ENCODE assay signal across 9 cellular contexts in the genomic region with DNA sequence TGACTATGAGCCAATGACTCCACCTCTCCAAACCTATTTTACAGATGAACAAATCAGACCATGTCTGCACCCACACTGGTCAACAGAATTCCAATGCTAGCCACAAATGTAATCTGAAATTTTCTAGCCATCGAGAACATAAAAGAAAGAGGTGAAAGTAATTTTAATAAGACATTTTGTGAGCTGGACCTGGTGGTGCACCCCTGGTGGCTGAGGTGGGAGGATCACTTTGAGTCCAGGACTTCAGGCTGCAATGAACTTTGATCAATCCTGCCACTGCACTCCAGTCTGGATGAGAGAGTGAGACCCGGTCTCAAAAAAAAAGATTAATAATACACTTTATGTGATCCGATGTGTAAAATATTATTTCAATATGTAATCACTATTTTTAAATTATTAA. TPM values are rescaled to one million over a fixed set of nuclear protein-coding genes. Genes with fewer than 3 reads are reported as not detected.
A peak's percentile ranks its signal among the peaks of the same experiment; 100 is the strongest.
DNase-seq lines count a peak whose midpoint lies in the region; ATAC-seq, FAIRE-seq and TF ChIP-seq lines count a peak whose summit lies in the region.
"Had no signal": no experiment of that assay in that cellular context is flagged by ENCODE, and none has a peak within 500 bp of the region (broad histone marks: within the 10 kb centered on the region; RNA-seq: fewer than 3 reads in every experiment).

No MANE protein-coding gene starts in this region.

- no peaks in the 10 kb centered on the region for H3K36me3 ChIP-seq in SK-N-SH (replicated peaks in 1 of 2; ENCODE audit: control insufficient read depth in 1 of 2, insufficient read depth in 2 of 2, low read length in 1 of 2)
- no peaks in the 10 kb centered on the region for H3K36me3 ChIP-seq in HepG2 (replicated peaks in 1 of 2; ENCODE audit: control insufficient read depth in 1 of 2, insufficient read depth in 2 of 2, low read length in 2 of 2)
- H3K36me3 ChIP-seq: right atrium auricular region had no signal

- POLR2A ChIA-PET in SK-N-SH (lab: Yijun Ruan, JAX) (no interaction called here), HepG2 (lab: Yijun Ruan, JAX) (interaction anchor here (1.2 to 1.9 kb wide), 2 partner anchors 9 to 182 kb away, joined by 3 to 9 read pairs; a partner anchor contains a TSS)

- CTCF ChIA-PET in SK-N-SH (lab: Yijun Ruan, JAX): interaction anchor here (0.8 to 6.6 kb wide), 8 partner anchors 10 to 66 kb away, joined by 3 to 53 read pairs (median 10); a partner anchor contains a TSS
- CTCF ChIA-PET in HepG2 (lab: Yijun Ruan, JAX; ENCODE audit: low intra/inter-chr PET ratio, low total read pairs): interaction anchor here (1.0 to 3.0 kb wide), 2 partner anchors 43 to 203 kb away, joined by 3 to 17 read pairs; a partner anchor contains a TSS

- H3K27me3 ChIP-seq in SK-N-SH (ENCODE audit: insufficient read depth) (no peaks in the 10 kb centered on the region), HepG2 (ENCODE audit: control insufficient read depth in 1 of 2, insufficient read depth in 2 of 2, low read length in 2 of 2) (peaks cover 2 to 4% of the 10 kb centered on the region in 2 experiments; a peak in 2 of 5 replicates)
- H3K27me3 ChIP-seq: right atrium auricular region had no signal

- peak; percentile 83 for ATAC-seq in HepG2
- ATAC-seq: stimulated activated effector memory CD8-positive, alpha-beta T cell treated with anti-CD3 and anti-CD28 coated beads, Interleukin-12 subunit alpha, Interleukin-12 subunit beta, amount 100 ng/mL, for 72 hours had no signal

- H2AFZ ChIP-seq in SK-N-SH (ENCODE audit: low read depth): no peak overlapping the region
- no peak overlapping the region for H2AFZ ChIP-seq in HepG2 (ENCODE audit: low read length)

- TF ChIP-seq POLR2A in HepG2 (IDR thresholded peaks at IDR 0.05; ENCODE audit: insufficient read depth in 1 of 2, low read depth in 2 of 2, low read length in 2 of 2): no peak

- H4K20me1 ChIP-seq in SK-N-SH (ENCODE audit: insufficient read depth) (no peaks in the 10 kb centered on the region), HepG2 (ENCODE audit: insufficient read depth, low read length) (no peaks in the 10 kb centered on the region)

- H3K4me2 ChIP-seq in SK-N-SH: no peak overlapping the region
- H3K4me2 ChIP-seq in HepG2 (ENCODE audit: low read depth, low read length): peak overlapping the region; percentile 47; the same call in 1 of the 2 replicates

- 0 out of 2 replicates have a peak, but pooled peaks cover 4% of the 10 kb centered on the region for H3K9me3 ChIP-seq in SK-N-SH
- no peaks in the 10 kb centered on the region for H3K9me3 ChIP-seq in HepG2 (ENCODE audit: low read length)
- H3K9me3 ChIP-seq: right atrium auricular region had no signal

- TF ChIP-seq EP300 in SK-N-SH (IDR thresholded peaks at IDR 0.05; ENCODE audit: borderline replicate concordance in 1 of 2, low read depth in 1 of 2, low read length in 1 of 2) (no peak), HepG2 (IDR thresholded peaks at IDR 0.05; ENCODE audit: low read depth in 2 of 2, low read length in 2 of 2) (no peak), HepG2 (CRISPR knock-in tag; IDR thresholded peaks at IDR 0.05; ENCODE audit: borderline replicate concordance) (no peak)

- TF ChIP-seq RAD21 in SK-N-SH (IDR thresholded peaks at IDR 0.05; ENCODE audit: low read length) (no peak), HepG2 (CRISPR knock-in tag; IDR thresholded peaks at IDR 0.05) (no peak)

- TF ChIP-seq CTCF in SK-N-SH (IDR thresholded peaks at IDR 0.05): peak; percentile 58
- TF ChIP-seq CTCF in HepG2 (CRISPR knock-in tag; IDR thresholded peaks at IDR 0.05): peak; percentile 51

- BruUV-seq in HepG2 (replicated peaks; lab: Mats Ljungman, UMichigan): no TSS peak

- H3K9ac ChIP-seq in SK-N-SH (no peak overlapping the region), HepG2 (ENCODE audit: insufficient read depth, low read depth, low read length) (no peak overlapping the region)

- peak; percentile 96 for FAIRE-seq in HepG2 (lab: Jason Lieb, UNC)
- no peak for FAIRE-seq in urothelium cell line (lab: Jason Lieb, UNC)
- FAIRE-seq: colon had no signal

- 39% methylated on average over 3 of the region's 3 CpGs for WGBS in SK-N-SH (ENCODE audit: low lambda C conversion rate)
- 3% methylated on average over 3 of the region's 3 CpGs for WGBS in HepG2 (ENCODE audit: low lambda C conversion rate)

- H3K4me3 ChIP-seq in SK-N-SH (ENCODE audit: low read depth in 2 of 2, low read length in 1 of 2) (no peak overlapping the region), HepG2 (replicated peaks in 1 of 3; ENCODE audit: insufficient read depth in 1 of 3, low read depth in 2 of 3, low read length in 3 of 3) (no peak overlapping the region)
- H3K4me3 ChIP-seq: right atrium auricular region had no signal

- DNase-seq in ELR (ENCODE audit: low read depth) (peak; percentile 34), SK-N-SH (no peak), HepG2 (ENCODE audit: low spot score) (peak; percentile 60), NCI-H1048 (lab: John Stamatoyannopoulos, UW) (no peak), urothelium cell line (ENCODE audit: low spot score) (no peak)
- DNase-seq in activated naive CD4-positive, alpha-beta T cell (lab: John Stamatoyannopoulos, UW): no peak

- H3K9me2 ChIP-seq in SK-N-SH: no peaks in the 10 kb centered on the region

- peaks cover 7% of the 10 kb centered on the region for H3F3A ChIP-seq in SK-N-SH (replicated peaks; ENCODE audit: insufficient read depth)

- in situ Hi-C loops in HepG2 (cut with HindIII; ENCODE audit: extremely low pct_ligation_motif_present, low pct_unique_long_range_greater_than_20kb): no loop called here

- H3K27ac ChIP-seq in SK-N-SH (ENCODE audit: low read depth in 2 of 2, low read length in 1 of 2) (no peak overlapping the region), HepG2 (ENCODE audit: extremely low read length, insufficient read depth, low read length) (no peak overlapping the region)
- H3K27ac ChIP-seq: right atrium auricular region had no signal

- peaks cover 0 to 5% of the 10 kb centered on the region in 2 experiments; a peak in 2 of 4 replicates for H3K4me1 ChIP-seq in SK-N-SH (ENCODE audit: control insufficient read depth in 1 of 2, insufficient read depth in 2 of 2, low read depth in 1 of 2, low read length in 1 of 2)
- H3K4me1 ChIP-seq in HepG2 (ENCODE audit: insufficient read depth, low read length): peaks cover 27% of the 10 kb centered on the region

- no peaks in the 10 kb centered on the region for H3K79me2 ChIP-seq in SK-N-SH (ENCODE audit: insufficient read depth)
- H3K79me2 ChIP-seq in HepG2 (ENCODE audit: insufficient read depth, low read length): no peaks in the 10 kb centered on the region

- intact Hi-C loops in HepG2 (cut with micrococcal nuclease; ENCODE audit: unreplicated experiment): no loop called here

RNA-seq across cellular contexts. Expression of a gene that starts 9.4 kb away (rescaled TPM):
- 21.7 and 32.1 TPM in 2 replicates for polyA plus RNA-seq in SK-N-SH (2012; rRNA removed)
- polyA plus RNA-seq in SK-N-SH (2012; cell fraction: cytosol; rRNA removed): 18.4 and 24.3 TPM in 2 replicates
- 22.4 and 31.8 TPM in 2 replicates for polyA plus RNA-seq in SK-N-SH (2012; cell fraction: nucleus; rRNA removed)
- total RNA-seq in HepG2 (2016; rRNA removed; fragmentation: Illumina TruSeq; extraction: Trizol): 21.4 and 28.8 TPM in 2 replicates
- total RNA-seq in HepG2 (2016; cell fraction: cytosol; rRNA removed; fragmentation: Illumina TruSeq; extraction: Trizol; ENCODE audit: low read depth): 2.9 and 3.2 TPM in 2 replicates
- 21.9 and 28.5 TPM in 2 replicates for total RNA-seq in HepG2 (2016; cell fraction: insoluble cytoplasmic fraction; rRNA removed; fragmentation: Illumina TruSeq; extraction: Trizol)
- 11.3 and 11.9 TPM in 2 replicates for total RNA-seq in HepG2 (2016; cell fraction: membrane; rRNA removed; fragmentation: Illumina TruSeq; extraction: Trizol)
- total RNA-seq in HepG2 (2016; cell fraction: nucleus; rRNA removed; fragmentation: Illumina TruSeq; extraction: Trizol): 12.0 and 13.7 TPM in 2 replicates
- 26.4 and 27.5 TPM in 2 replicates for polyA plus RNA-seq in HepG2 (2011; rRNA removed)
- 21.8 and 27.3 TPM in 2 replicates for polyA plus RNA-seq in HepG2 (2011; cell fraction: cytosol; rRNA removed)
- 19.0 and 20.4 TPM in 2 replicates for polyA plus RNA-seq in HepG2 (2011; cell fraction: nucleus; rRNA removed)
- polyA plus RNA-seq in HepG2 (2012): 15.4 and 15.6 TPM in 2 replicates
- 1.6 and 1.7 TPM in 2 replicates for polyA plus RNA-seq in HepG2 (2016; cell fraction: cytosol; fragmentation: Illumina TruSeq; extraction: Trizol; ENCODE audit: low read depth)
- 27.8 and 28.1 TPM in 2 replicates for polyA plus RNA-seq in HepG2 (2016; cell fraction: insoluble cytoplasmic fraction; fragmentation: Illumina TruSeq; extraction: Trizol; ENCODE audit: low read depth)
- 6.4 and 6.8 TPM in 2 replicates for polyA plus RNA-seq in HepG2 (2016; cell fraction: membrane; fragmentation: Illumina TruSeq; extraction: Trizol; ENCODE audit: low read depth)
- 21.5 and 21.8 TPM in 2 replicates for polyA plus RNA-seq in HepG2 (2016; cell fraction: nucleus; fragmentation: Illumina TruSeq; extraction: Trizol; ENCODE audit: insufficient read depth, low read depth)
- polyA minus RNA-seq in HepG2 (2011; rRNA and poly(A)+ RNA removed; ENCODE audit: low replicate concordance): 17.6 and 24.2 TPM in 2 replicates
- polyA minus RNA-seq in HepG2 (2011; cell fraction: cytosol; rRNA and poly(A)+ RNA removed): 10.1 and 10.4 TPM in 2 replicates
- 9.1 and 11.8 TPM in 2 replicates for polyA minus RNA-seq in HepG2 (2011; cell fraction: nucleus; rRNA and poly(A)+ RNA removed)

RNA-seq across cellular contexts. Expression of a gene that starts 10.3 kb away (rescaled TPM):
- polyA plus RNA-seq in SK-N-SH (2012; rRNA removed): not detected in 2 replicates
- not detected in 2 replicates for polyA plus RNA-seq in SK-N-SH (2012; cell fraction: cytosol; rRNA removed)
- not detected in 2 replicates for polyA plus RNA-seq in SK-N-SH (2012; cell fraction: nucleus; rRNA removed)
- 0.11 and 0.42 TPM in 2 replicates for total RNA-seq in HepG2 (2016; rRNA removed; fragmentation: Illumina TruSeq; extraction: Trizol)
- total RNA-seq in HepG2 (2016; cell fraction: cytosol; rRNA removed; fragmentation: Illumina TruSeq; extraction: Trizol; ENCODE audit: low read depth): 0.09 and 0.20 TPM in 2 replicates
- total RNA-seq in HepG2 (2016; cell fraction: insoluble cytoplasmic fraction; rRNA removed; fragmentation: Illumina TruSeq; extraction: Trizol): 0.09 and 0.32 TPM in 2 replicates
- total RNA-seq in HepG2 (2016; cell fraction: membrane; rRNA removed; fragmentation: Illumina TruSeq; extraction: Trizol): 0.19 and 0.21 TPM in 2 replicates
- 0.25 and 0.34 TPM in 2 replicates for total RNA-seq in HepG2 (2016; cell fraction: nucleus; rRNA removed; fragmentation: Illumina TruSeq; extraction: Trizol)
- polyA plus RNA-seq in HepG2 (2011; rRNA removed): 0.12 and 0.24 TPM in 2 replicates
- 0.17 TPM in 2 replicates for polyA plus RNA-seq in HepG2 (2011; cell fraction: cytosol; rRNA removed)
- 0.16 and 0.21 TPM in 2 replicates for polyA plus RNA-seq in HepG2 (2011; cell fraction: nucleus; rRNA removed)
- polyA plus RNA-seq in HepG2 (2012): 0.15 and 0.37 TPM in 2 replicates
- 0.06 and 0.14 TPM in 2 replicates for polyA plus RNA-seq in HepG2 (2016; cell fraction: cytosol; fragmentation: Illumina TruSeq; extraction: Trizol; ENCODE audit: low read depth)
- 0.08 and 0.14 TPM in 2 replicates for polyA plus RNA-seq in HepG2 (2016; cell fraction: insoluble cytoplasmic fraction; fragmentation: Illumina TruSeq; extraction: Trizol; ENCODE audit: low read depth)
- polyA plus RNA-seq in HepG2 (2016; cell fraction: membrane; fragmentation: Illumina TruSeq; extraction: Trizol; ENCODE audit: low read depth): 0.09 TPM in 1 of 2 replicates, not detected in the other
- 0.55 and 0.78 TPM in 2 replicates for polyA plus RNA-seq in HepG2 (2016; cell fraction: nucleus; fragmentation: Illumina TruSeq; extraction: Trizol; ENCODE audit: insufficient read depth, low read depth)
- 0.30 and 0.40 TPM in 2 replicates for polyA minus RNA-seq in HepG2 (2011; rRNA and poly(A)+ RNA removed; ENCODE audit: low replicate concordance)
- polyA minus RNA-seq in HepG2 (2011; cell fraction: cytosol; rRNA and poly(A)+ RNA removed): not detected in 2 replicates
- polyA minus RNA-seq in HepG2 (2011; cell fraction: nucleus; rRNA and poly(A)+ RNA removed): not detected in 2 replicates
- total RNA-seq: right atrium auricular region had no signal

RNA-seq across cellular contexts. Expression of a gene that starts 27.8 kb away (rescaled TPM):
- 3.2 TPM in 2 replicates for polyA plus RNA-seq in SK-N-SH (2012; rRNA removed)
- polyA plus RNA-seq in SK-N-SH (2012; cell fraction: cytosol; rRNA removed): 0.73 and 1.2 TPM in 2 replicates
- polyA plus RNA-seq in SK-N-SH (2012; cell fraction: nucleus; rRNA removed): 14.7 and 18.9 TPM in 2 replicates
- total RNA-seq in HepG2 (2016; rRNA removed; fragmentation: Illumina TruSeq; extraction: Trizol): 0.15 and 0.24 TPM in 2 replicates
- total RNA-seq in HepG2 (2016; cell fraction: cytosol; rRNA removed; fragmentation: Illumina TruSeq; extraction: Trizol; ENCODE audit: low read depth): 0.09 TPM in 1 of 2 replicates, not detected in the other
- total RNA-seq in HepG2 (2016; cell fraction: insoluble cytoplasmic fraction; rRNA removed; fragmentation: Illumina TruSeq; extraction: Trizol): 0.42 and 0.45 TPM in 2 replicates
- total RNA-seq in HepG2 (2016; cell fraction: membrane; rRNA removed; fragmentation: Illumina TruSeq; extraction: Trizol): 0.34 and 0.40 TPM in 2 replicates
- total RNA-seq in HepG2 (2016; cell fraction: nucleus; rRNA removed; fragmentation: Illumina TruSeq; extraction: Trizol): 0.47 TPM in 2 replicates
- 1.1 and 1.3 TPM in 2 replicates for polyA plus RNA-seq in HepG2 (2011; rRNA removed)
- 0.41 and 0.62 TPM in 2 replicates for polyA plus RNA-seq in HepG2 (2011; cell fraction: cytosol; rRNA removed)
- 6.2 and 7.6 TPM in 2 replicates for polyA plus RNA-seq in HepG2 (2011; cell fraction: nucleus; rRNA removed)
- polyA plus RNA-seq in HepG2 (2012): 0.30 and 1.7 TPM in 2 replicates
- polyA plus RNA-seq in HepG2 (2016; cell fraction: cytosol; fragmentation: Illumina TruSeq; extraction: Trizol; ENCODE audit: low read depth): 0.11 and 0.18 TPM in 2 replicates
- polyA plus RNA-seq in HepG2 (2016; cell fraction: insoluble cytoplasmic fraction; fragmentation: Illumina TruSeq; extraction: Trizol; ENCODE audit: low read depth): 0.26 and 0.52 TPM in 2 replicates
- 0.27 and 0.29 TPM in 2 replicates for polyA plus RNA-seq in HepG2 (2016; cell fraction: membrane; fragmentation: Illumina TruSeq; extraction: Trizol; ENCODE audit: low read depth)
- polyA plus RNA-seq in HepG2 (2016; cell fraction: nucleus; fragmentation: Illumina TruSeq; extraction: Trizol; ENCODE audit: insufficient read depth, low read depth): 1.9 and 3.2 TPM in 2 replicates
- 0.88 and 5.2 TPM in 2 replicates for polyA minus RNA-seq in HepG2 (2011; rRNA and poly(A)+ RNA removed; ENCODE audit: low replicate concordance)
- 0.35 and 0.49 TPM in 2 replicates for polyA minus RNA-seq in HepG2 (2011; cell fraction: cytosol; rRNA and poly(A)+ RNA removed)
- 0.62 and 1.7 TPM in 2 replicates for polyA minus RNA-seq in HepG2 (2011; cell fraction: nucleus; rRNA and poly(A)+ RNA removed)

RNA-seq across cellular contexts. Expression of a gene that starts 43.2 kb away (rescaled TPM):
- 97.1 and 117 TPM in 2 replicates for polyA plus RNA-seq in SK-N-SH (2012; rRNA removed)
- 55.2 and 84.3 TPM in 2 replicates for polyA plus RNA-seq in SK-N-SH (2012; cell fraction: cytosol; rRNA removed)
- 81.0 and 129 TPM in 2 replicates for polyA plus RNA-seq in SK-N-SH (2012; cell fraction: nucleus; rRNA removed)
- 2.4 and 4.1 TPM in 2 replicates for total RNA-seq in HepG2 (2016; rRNA removed; fragmentation: Illumina TruSeq; extraction: Trizol)
- 1.9 and 4.6 TPM in 2 replicates for total RNA-seq in HepG2 (2016; cell fraction: cytosol; rRNA removed; fragmentation: Illumina TruSeq; extraction: Trizol; ENCODE audit: low read depth)
- total RNA-seq in HepG2 (2016; cell fraction: insoluble cytoplasmic fraction; rRNA removed; fragmentation: Illumina TruSeq; extraction: Trizol): 1.6 and 3.5 TPM in 2 replicates
- total RNA-seq in HepG2 (2016; cell fraction: membrane; rRNA removed; fragmentation: Illumina TruSeq; extraction: Trizol): 1.9 and 2.9 TPM in 2 replicates
- 1.5 and 2.6 TPM in 2 replicates for total RNA-seq in HepG2 (2016; cell fraction: nucleus; rRNA removed; fragmentation: Illumina TruSeq; extraction: Trizol)
- 4.3 and 5.5 TPM in 2 replicates for polyA plus RNA-seq in HepG2 (2011; rRNA removed)
- polyA plus RNA-seq in HepG2 (2011; cell fraction: cytosol; rRNA removed): 5.8 and 12.6 TPM in 2 replicates
- polyA plus RNA-seq in HepG2 (2011; cell fraction: nucleus; rRNA removed): 5.9 and 7.6 TPM in 2 replicates
- 2.5 and 2.9 TPM in 2 replicates for polyA plus RNA-seq in HepG2 (2012)
- polyA plus RNA-seq in HepG2 (2016; cell fraction: cytosol; fragmentation: Illumina TruSeq; extraction: Trizol; ENCODE audit: low read depth): 3.5 and 5.0 TPM in 2 replicates
- 2.3 and 2.8 TPM in 2 replicates for polyA plus RNA-seq in HepG2 (2016; cell fraction: insoluble cytoplasmic fraction; fragmentation: Illumina TruSeq; extraction: Trizol; ENCODE audit: low read depth)
- polyA plus RNA-seq in HepG2 (2016; cell fraction: membrane; fragmentation: Illumina TruSeq; extraction: Trizol; ENCODE audit: low read depth): 4.2 and 4.5 TPM in 2 replicates
- polyA plus RNA-seq in HepG2 (2016; cell fraction: nucleus; fragmentation: Illumina TruSeq; extraction: Trizol; ENCODE audit: insufficient read depth, low read depth): 3.5 and 5.2 TPM in 2 replicates
- 1.4 and 4.9 TPM in 2 replicates for polyA minus RNA-seq in HepG2 (2011; rRNA and poly(A)+ RNA removed; ENCODE audit: low replicate concordance)
- polyA minus RNA-seq in HepG2 (2011; cell fraction: cytosol; rRNA and poly(A)+ RNA removed): 1.8 and 2.3 TPM in 2 replicates
- 1.5 and 2.4 TPM in 2 replicates for polyA minus RNA-seq in HepG2 (2011; cell fraction: nucleus; rRNA and poly(A)+ RNA removed)

Comparison
In these comparisons a context has a peak if more than half of its experiments do, and no peak if none do; other contexts are left out.
1. DNase-seq: peak in ELR (single experiment) and HepG2 (single experiment); none in SK-N-SH (single experiment), activated naive CD4-positive, alpha-beta T cell (0 of 4), NCI-H1048 (single experiment) and urothelium cell line (single experiment).